ENCODE assay signal across 7 cellular contexts in genomic region chr6:28306363-28306762, GRCh38. TPM values are rescaled to one million over a fixed set of nuclear protein-coding genes. Genes with fewer than 3 reads are reported as not detected.
"Had no signal": no experiment of that assay in that cellular context is flagged by ENCODE, and none has a peak within 500 bp of the region (broad histone marks: within the 10 kb centered on the region; RNA-seq: fewer than 3 reads in every experiment).

No MANE protein-coding gene starts in this region.

RNA-seq across cellular contexts. Expression of gene NKAPL, which starts 47.3 kb away (rescaled TPM):
- total RNA-seq: activated naive CD4-positive, alpha-beta T cell treated with anti-CD3 and anti-CD28 coated beads, Interleukin-2, amount 50 U/mL, for 72 hours; activated naive CD8-positive, alpha-beta T cell treated with anti-CD3 and anti-CD28 coated beads, Interleukin-2, amount 10 ng/mL, durations not matched to agents 7 days and 5 days; activated T-helper 2 cell treated with anti-CD3 and anti-CD28 coated beads, Interferon-gamma antibody, Interleukin-2, Interleukin-4, amounts not matched to agents 10 μg/mL and 5 μg/mL and 100 μg/mL, durations not matched to agents 14 hours and 24 hours and 36 hours; ascending aorta; astrocyte; cardiac muscle cell; chondrocyte had no signal
- polyA plus RNA-seq: cardiac muscle cell had no signal
